18 cellular contexts compared by ENCODE assay signal in the genomic region with DNA sequence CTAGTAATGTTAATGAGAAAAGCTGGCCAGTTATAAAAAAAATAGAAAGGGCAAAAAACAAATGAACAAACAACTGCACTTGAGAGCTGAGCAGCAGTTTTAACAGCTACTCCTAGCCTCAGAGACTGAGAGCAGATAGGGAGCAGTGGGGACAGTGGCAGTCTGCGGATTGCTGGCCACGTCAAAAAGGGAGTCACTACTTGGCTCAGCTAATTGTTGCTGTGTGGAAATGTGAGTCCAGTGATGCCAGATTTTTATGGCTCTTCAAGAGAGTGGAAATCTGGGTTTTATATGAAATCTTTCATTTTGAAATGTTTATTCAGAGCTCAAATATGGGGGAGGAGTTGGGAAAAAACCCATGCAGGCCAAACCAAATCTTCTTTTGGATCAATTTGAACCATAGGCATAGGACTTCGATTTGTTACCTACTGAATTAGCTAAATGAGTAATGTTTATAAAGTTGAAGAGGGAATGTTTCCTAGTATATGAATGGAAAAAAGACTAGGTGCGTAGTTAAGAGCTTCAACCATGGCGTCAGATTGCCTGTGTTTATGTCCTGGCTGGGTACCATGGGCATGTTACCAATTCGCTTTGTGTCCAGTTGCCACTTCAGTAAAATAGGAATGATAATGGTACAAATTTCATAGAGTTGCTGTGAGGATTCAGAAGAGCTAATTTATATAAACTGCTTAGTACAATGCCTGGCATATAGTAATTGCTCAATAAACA.
DNase-seq lines count a peak whose midpoint lies in the region; ATAC-seq and TF ChIP-seq lines count a peak whose summit lies in the region.
"Had no signal": no experiment of that assay in that cellular context is flagged by ENCODE, and none has a peak within 500 bp of the region (broad histone marks: within the 10 kb centered on the region; RNA-seq: fewer than 3 reads in every experiment).

No MANE protein-coding gene starts in this region.

- TF ChIP-seq EP300 in sigmoid colon (IDR thresholded peaks at IDR 0.05) (peak; percentile 21 to 94 (median 67)), tibial nerve (IDR thresholded peaks at IDR 0.05) (no peak)

- H3K4me3 ChIP-seq in sigmoid colon (no peak overlapping the region), tibial nerve (no peak overlapping the region), coronary artery (no peak overlapping the region)
- H3K4me3 ChIP-seq: thoracic aorta had no signal

- ATAC-seq in WTC11 (no peak), left cardiac atrium (peak; percentile 81 to 84), HG02981 (IDR thresholded peaks at IDR 0.05; ENCODE audit: unreplicated experiment) (no peak), HG03442 (IDR thresholded peaks at IDR 0.05; ENCODE audit: unreplicated experiment) (no peak)

- H3K27me3 Mint-ChIP-seq in WTC11 (ENCODE audit: low read depth), result no peaks in the 10 kb centered on the region

- 82 to 84% methylated on average over 6 of the region's 6 CpGs for WGBS in sigmoid colon, 2 donors
- WGBS in tibial nerve, 2 donors, result 83% methylated on average over 6 of the region's 6 CpGs

- no peaks in the 10 kb centered on the region for H3K36me3 Mint-ChIP-seq in WTC11

- TF ChIP-seq CTCF in WTC11 (IDR thresholded peaks at IDR 0.05), result no peak
- TF ChIP-seq CTCF in sigmoid colon (IDR thresholded peaks at IDR 0.05), result no peak
- TF ChIP-seq CTCF in tibial nerve (IDR thresholded peaks at IDR 0.05), result no peak
- no peak for TF ChIP-seq CTCF in coronary artery (IDR thresholded peaks at IDR 0.05)

- no peaks in the 10 kb centered on the region for H3K27me3 ChIP-seq in sigmoid colon
- H3K27me3 ChIP-seq in tibial nerve, result no peaks in the 10 kb centered on the region

- H3K36me3 ChIP-seq in sigmoid colon (no peaks in the 10 kb centered on the region), tibial nerve (no peaks in the 10 kb centered on the region)
- H3K36me3 ChIP-seq: thoracic aorta had no signal

- peak overlapping the region; percentile 61 to 75 (median 67) for H3K27ac ChIP-seq in sigmoid colon
- peak overlapping the region in 2 of 4 donors; percentile 17 to 23 for H3K27ac ChIP-seq in tibial nerve
- H3K27ac ChIP-seq in coronary artery, result peak overlapping the region in 1 of 2 donors; percentile 44
- H3K27ac ChIP-seq: parathyroid adenoma had no signal

- H3K4me1 ChIP-seq in sigmoid colon (peaks cover 0 to 31% (median 16%) of the 10 kb centered on the region in 4 donors), tibial nerve (peaks cover 0 to 7% (median 0%) of the 10 kb centered on the region in 4 donors)
- H3K4me1 ChIP-seq: Caco-2, parathyroid adenoma had no signal

- CTCF ChIA-PET in WTC11 (lab: Charles Lee), result no interaction called here

- peaks cover 20% of the 10 kb centered on the region for H3K4me1 Mint-ChIP-seq in WTC11

- no peak overlapping the region for H3K4me3 Mint-ChIP-seq in WTC11

- 0 out of 2 replicates have a peak overlapping the region, but pooled peaks have one; percentile 13 for H3K27ac Mint-ChIP-seq in WTC11

- intact Hi-C loops in left cardiac atrium (cut with DNase I), result no loop called here
- intact Hi-C loops in sigmoid colon (cut with DNase I), result loop anchor here (5.0 kb wide), 1 partner anchor 95 kb away; no protein-coding TSS in a partner anchor

- TF ChIP-seq POLR2A in sigmoid colon (IDR thresholded peaks at IDR 0.05), result no peak
- no peak for TF ChIP-seq POLR2A in tibial nerve (IDR thresholded peaks at IDR 0.05)

- POLR2A ChIA-PET in WTC11 (lab: Charles Lee), result no interaction called here

- DNase-seq in AG20443 (ENCODE audit: low spot score) (peak; percentile 73), WTC11 (ENCODE audit: low spot score) (no peak), left cardiac atrium (no peak), sigmoid colon (peak; percentile 91), tibial nerve (ENCODE audit: low spot score in 2 of 2) (no peak), coronary artery (ENCODE audit: low spot score) (no peak)
- DNase-seq: activated CD4-positive, alpha-beta T cell treated with anti-CD3 and anti-CD28 coated beads for 1 hour; activated naive CD4-positive, alpha-beta T cell treated with anti-CD3 and anti-CD28 coated beads, Interleukin-2, amount 50 U/mL, for 16 hours; Caco-2; caudate nucleus; kidney; NCI-H2029 treated with DMSO at 0.1 percent for 48 hours; RPMI8226; T-helper 2 cell had no signal

- H3K9me3 ChIP-seq in sigmoid colon (no peaks in the 10 kb centered on the region), tibial nerve (no peaks in the 10 kb centered on the region)
- H3K9me3 ChIP-seq: Caco-2, thoracic aorta had no signal

- H3K9me3 Mint-ChIP-seq in WTC11, result no peaks in the 10 kb centered on the region

TF ChIP-seq in WTC11, 78 proteins besides CTCF, POLR2A, EP300 and RAD21 (continues in another document):
- TF ChIP-seq, protein P1, sequence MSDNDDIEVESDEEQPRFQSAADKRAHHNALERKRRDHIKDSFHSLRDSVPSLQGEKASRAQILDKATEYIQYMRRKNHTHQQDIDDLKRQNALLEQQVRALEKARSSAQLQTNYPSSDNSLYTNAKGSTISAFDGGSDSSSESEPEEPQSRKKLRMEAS (CRISPR knock-in tag; IDR thresholded peaks at IDR 0.05), result no peak
- TF ChIP-seq, protein P2, sequence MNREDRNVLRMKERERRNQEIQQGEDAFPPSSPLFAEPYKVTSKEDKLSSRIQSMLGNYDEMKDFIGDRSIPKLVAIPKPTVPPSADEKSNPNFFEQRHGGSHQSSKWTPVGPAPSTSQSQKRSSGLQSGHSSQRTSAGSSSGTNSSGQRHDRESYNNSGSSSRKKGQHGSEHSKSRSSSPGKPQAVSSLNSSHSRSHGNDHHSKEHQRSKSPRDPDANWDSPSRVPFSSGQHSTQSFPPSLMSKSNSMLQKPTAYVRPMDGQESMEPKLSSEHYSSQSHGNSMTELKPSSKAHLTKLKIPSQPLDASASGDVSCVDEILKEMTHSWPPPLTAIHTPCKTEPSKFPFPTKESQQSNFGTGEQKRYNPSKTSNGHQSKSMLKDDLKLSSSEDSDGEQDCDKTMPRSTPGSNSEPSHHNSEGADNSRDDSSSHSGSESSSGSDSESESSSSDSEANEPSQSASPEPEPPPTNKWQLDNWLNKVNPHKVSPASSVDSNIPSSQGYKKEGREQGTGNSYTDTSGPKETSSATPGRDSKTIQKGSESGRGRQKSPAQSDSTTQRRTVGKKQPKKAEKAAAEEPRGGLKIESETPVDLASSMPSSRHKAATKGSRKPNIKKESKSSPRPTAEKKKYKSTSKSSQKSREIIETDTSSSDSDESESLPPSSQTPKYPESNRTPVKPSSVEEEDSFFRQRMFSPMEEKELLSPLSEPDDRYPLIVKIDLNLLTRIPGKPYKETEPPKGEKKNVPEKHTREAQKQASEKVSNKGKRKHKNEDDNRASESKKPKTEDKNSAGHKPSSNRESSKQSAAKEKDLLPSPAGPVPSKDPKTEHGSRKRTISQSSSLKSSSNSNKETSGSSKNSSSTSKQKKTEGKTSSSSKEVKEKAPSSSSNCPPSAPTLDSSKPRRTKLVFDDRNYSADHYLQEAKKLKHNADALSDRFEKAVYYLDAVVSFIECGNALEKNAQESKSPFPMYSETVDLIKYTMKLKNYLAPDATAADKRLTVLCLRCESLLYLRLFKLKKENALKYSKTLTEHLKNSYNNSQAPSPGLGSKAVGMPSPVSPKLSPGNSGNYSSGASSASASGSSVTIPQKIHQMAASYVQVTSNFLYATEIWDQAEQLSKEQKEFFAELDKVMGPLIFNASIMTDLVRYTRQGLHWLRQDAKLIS (CRISPR knock-in tag; IDR thresholded peaks at IDR 0.05; ENCODE audit: borderline replicate concordance), result no peak
- TF ChIP-seq, protein P3, sequence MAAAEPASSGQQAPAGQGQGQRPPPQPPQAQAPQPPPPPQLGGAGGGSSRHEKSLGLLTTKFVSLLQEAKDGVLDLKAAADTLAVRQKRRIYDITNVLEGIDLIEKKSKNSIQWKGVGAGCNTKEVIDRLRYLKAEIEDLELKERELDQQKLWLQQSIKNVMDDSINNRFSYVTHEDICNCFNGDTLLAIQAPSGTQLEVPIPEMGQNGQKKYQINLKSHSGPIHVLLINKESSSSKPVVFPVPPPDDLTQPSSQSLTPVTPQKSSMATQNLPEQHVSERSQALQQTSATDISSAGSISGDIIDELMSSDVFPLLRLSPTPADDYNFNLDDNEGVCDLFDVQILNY (CRISPR knock-in tag; IDR thresholded peaks at IDR 0.05), result no peak
- TF ChIP-seq ZNF416 (CRISPR knock-in tag; IDR thresholded peaks at IDR 0.05) (no peak), ZNF396 (CRISPR knock-in tag; IDR thresholded peaks at IDR 0.05; ENCODE audit: borderline replicate concordance) (no peak), ETV6 (CRISPR knock-in tag; IDR thresholded peaks at IDR 0.05) (no peak), GRHL2 (CRISPR knock-in tag; IDR thresholded peaks at IDR 0.05; ENCODE audit: insufficient replicate concordance, severe bottlenecking) (no peak), NFE2L1 (CRISPR knock-in tag; IDR thresholded peaks at IDR 0.05) (no peak)
- TF ChIP-seq, protein P4, sequence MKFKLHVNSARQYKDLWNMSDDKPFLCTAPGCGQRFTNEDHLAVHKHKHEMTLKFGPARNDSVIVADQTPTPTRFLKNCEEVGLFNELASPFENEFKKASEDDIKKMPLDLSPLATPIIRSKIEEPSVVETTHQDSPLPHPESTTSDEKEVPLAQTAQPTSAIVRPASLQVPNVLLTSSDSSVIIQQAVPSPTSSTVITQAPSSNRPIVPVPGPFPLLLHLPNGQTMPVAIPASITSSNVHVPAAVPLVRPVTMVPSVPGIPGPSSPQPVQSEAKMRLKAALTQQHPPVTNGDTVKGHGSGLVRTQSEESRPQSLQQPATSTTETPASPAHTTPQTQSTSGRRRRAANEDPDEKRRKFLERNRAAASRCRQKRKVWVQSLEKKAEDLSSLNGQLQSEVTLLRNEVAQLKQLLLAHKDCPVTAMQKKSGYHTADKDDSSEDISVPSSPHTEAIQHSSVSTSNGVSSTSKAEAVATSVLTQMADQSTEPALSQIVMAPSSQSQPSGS (CRISPR knock-in tag; IDR thresholded peaks at IDR 0.05; ENCODE audit: borderline replicate concordance, low read depth), result no peak
- TF ChIP-seq, protein P5, sequence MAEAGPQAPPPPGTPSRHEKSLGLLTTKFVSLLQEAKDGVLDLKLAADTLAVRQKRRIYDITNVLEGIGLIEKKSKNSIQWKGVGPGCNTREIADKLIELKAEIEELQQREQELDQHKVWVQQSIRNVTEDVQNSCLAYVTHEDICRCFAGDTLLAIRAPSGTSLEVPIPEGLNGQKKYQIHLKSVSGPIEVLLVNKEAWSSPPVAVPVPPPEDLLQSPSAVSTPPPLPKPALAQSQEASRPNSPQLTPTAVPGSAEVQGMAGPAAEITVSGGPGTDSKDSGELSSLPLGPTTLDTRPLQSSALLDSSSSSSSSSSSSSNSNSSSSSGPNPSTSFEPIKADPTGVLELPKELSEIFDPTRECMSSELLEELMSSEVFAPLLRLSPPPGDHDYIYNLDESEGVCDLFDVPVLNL (CRISPR knock-in tag; IDR thresholded peaks at IDR 0.05; ENCODE audit: borderline replicate concordance, low read depth), result no peak
- TF ChIP-seq, protein P6, sequence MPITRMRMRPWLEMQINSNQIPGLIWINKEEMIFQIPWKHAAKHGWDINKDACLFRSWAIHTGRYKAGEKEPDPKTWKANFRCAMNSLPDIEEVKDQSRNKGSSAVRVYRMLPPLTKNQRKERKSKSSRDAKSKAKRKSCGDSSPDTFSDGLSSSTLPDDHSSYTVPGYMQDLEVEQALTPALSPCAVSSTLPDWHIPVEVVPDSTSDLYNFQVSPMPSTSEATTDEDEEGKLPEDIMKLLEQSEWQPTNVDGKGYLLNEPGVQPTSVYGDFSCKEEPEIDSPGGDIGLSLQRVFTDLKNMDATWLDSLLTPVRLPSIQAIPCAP (CRISPR knock-in tag; IDR thresholded peaks at IDR 0.05), result no peak

Comparison
In these comparisons a context has a peak if more than half of its experiments do, and no peak if none do; other contexts are left out.
1. DNase-seq: peak in AG20443 (single experiment) and sigmoid colon (single experiment); none in WTC11 (single experiment), left cardiac atrium (single experiment), tibial nerve (0 of 2) and coronary artery (single experiment).
2. ATAC-seq: peak in left cardiac atrium (2 of 2); none in WTC11 (single experiment), HG02981 (single experiment) and HG03442 (single experiment).